8 cellular contexts compared by ENCODE assay signal in the genomic region with DNA sequence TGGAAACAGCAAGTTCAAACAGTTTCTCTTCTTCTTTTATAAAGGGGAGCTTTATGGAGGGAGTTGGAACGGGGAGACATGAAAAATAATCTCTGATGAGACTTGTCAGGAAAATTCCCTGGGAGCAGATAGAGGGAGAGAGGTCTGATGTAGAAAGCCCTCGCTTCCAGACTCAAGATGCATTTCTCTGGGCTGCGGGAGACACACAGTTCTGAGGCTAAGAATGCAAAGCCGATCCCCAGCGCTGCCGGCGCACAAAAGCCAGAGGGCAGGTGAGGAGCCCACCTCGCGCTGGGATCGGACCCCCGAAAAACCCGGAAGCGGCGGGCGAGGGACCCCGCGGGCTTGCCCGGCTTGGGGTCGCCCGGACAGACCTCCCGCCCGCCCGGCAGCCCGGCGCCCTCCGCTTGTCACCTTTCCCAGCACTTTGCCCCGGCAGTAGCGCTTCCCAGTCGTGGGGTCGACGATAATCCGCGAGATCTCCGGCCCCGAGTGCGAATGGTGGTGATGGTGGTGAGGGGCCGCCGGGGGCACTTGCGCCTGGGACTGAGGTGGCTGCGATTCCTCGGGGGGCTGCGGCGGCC. TPM values are rescaled to one million over a fixed set of nuclear protein-coding genes. Genes with fewer than 3 reads are reported as not detected.
DNase-seq lines count a peak whose midpoint lies in the region; ATAC-seq, FAIRE-seq and TF ChIP-seq lines count a peak whose summit lies in the region.

No MANE protein-coding gene starts in this region.

- intact Hi-C loops in left cardiac atrium (cut with DNase I) (loop anchor here (5.0 to 10.0 kb wide), 5 partner anchors 55 to 572 kb away; no protein-coding TSS in a partner anchor), prostate gland (cut with DNase I) (no loop called here)

- TF ChIP-seq CTCF in A549 (IDR thresholded peaks at IDR 0.05), result no peak
- TF ChIP-seq CTCF in prostate gland (IDR thresholded peaks at IDR 0.05), result no peak

- no peaks in the 10 kb centered on the region for H3K36me3 Mint-ChIP-seq in activated naive CD8-positive, alpha-beta T cell treated with anti-CD3 and anti-CD28 coated beads for 36 hours

- TF ChIP-seq EP300 in A549 (IDR thresholded peaks at IDR 0.05), result no peak

- peak overlapping the region; percentile 73 for H3K4me3 Mint-ChIP-seq in activated naive CD8-positive, alpha-beta T cell treated with anti-CD3 and anti-CD28 coated beads for 36 hours

- DNase-seq in A549 (ENCODE audit: low read depth in 1 of 2, low spot score in 1 of 2) (peak; percentile 21 to 47), NCI-H146 (lab: John Stamatoyannopoulos, UW) (peak; percentile 34), left cardiac atrium (peak; percentile 40), prostate gland (ENCODE audit: low spot score) (peak; percentile 28), GM19240 (ENCODE audit: insufficient read length, low spot score) (no peak), NCI-H526 treated with DMSO at 0.1 percent for 48 hours (lab: John Stamatoyannopoulos, UW) (no peak)
- DNase-seq in activated naive CD8-positive, alpha-beta T cell treated with anti-CD3 and anti-CD28 coated beads for 36 hours, result peak; percentile 5

- no peak for FAIRE-seq in A549 (lab: Jason Lieb, UNC)

- H3K27ac ChIP-seq in A549, result peak overlapping the region; percentile 96 to 100
- H3K27ac ChIP-seq in prostate gland, result peak overlapping the region; percentile 86 to 91

- TF ChIP-seq RAD21 in A549 (conservative IDR thresholded peaks at IDR 0.05 in 1 of 2, IDR thresholded peaks at IDR 0.05 in 1 of 2), result no peak

- peaks cover 12% of the 10 kb centered on the region for H3K4me1 Mint-ChIP-seq in activated naive CD8-positive, alpha-beta T cell treated with anti-CD3 and anti-CD28 coated beads for 36 hours

- WGBS in A549 (ENCODE audit: missing lambda C conversion rate), result 1% methylated on average over 18 of the region's 43 CpGs
- 0% methylated on average over 24 of the region's 43 CpGs for WGBS in prostate gland

- no peaks in the 10 kb centered on the region for H3K27me3 ChIP-seq in prostate gland (replicated peaks; ENCODE audit: insufficient read depth)

- H3K27me3 Mint-ChIP-seq in activated naive CD8-positive, alpha-beta T cell treated with anti-CD3 and anti-CD28 coated beads for 36 hours, result peaks cover 6% of the 10 kb centered on the region

- no peak for TF ChIP-seq POLR2A in A549 (IDR thresholded peaks at IDR 0.05; ENCODE audit: low read length)
- no peak for TF ChIP-seq POLR2A in prostate gland (IDR thresholded peaks at IDR 0.05)

- no peaks in the 10 kb centered on the region for H3K9me3 ChIP-seq in A549
- H3K9me3 ChIP-seq in prostate gland, result no peaks in the 10 kb centered on the region

- H3K9me3 Mint-ChIP-seq in activated naive CD8-positive, alpha-beta T cell treated with anti-CD3 and anti-CD28 coated beads for 36 hours, result no peaks in the 10 kb centered on the region

- H3K4me2 ChIP-seq in A549, result peak overlapping the region; percentile 67

- no peak overlapping the region for H3K27ac Mint-ChIP-seq in activated naive CD8-positive, alpha-beta T cell treated with anti-CD3 and anti-CD28 coated beads for 36 hours

- H3K36me3 ChIP-seq in prostate gland, result no peaks in the 10 kb centered on the region

- H3K4me1 ChIP-seq in A549 (peaks cover 31% of the 10 kb centered on the region), prostate gland (replicated peaks) (no peaks in the 10 kb centered on the region)

- ATAC-seq in A549 (peak; percentile 30 to 51), GM18907 (IDR thresholded peaks at IDR 0.05; ENCODE audit: unreplicated experiment) (peak; percentile 5), left cardiac atrium (peak; percentile 7 to 32)

- POLR2A ChIA-PET in A549 (lab: Yijun Ruan, JAX), result interaction anchor here (0.6 to 4.6 kb wide), 25 partner anchors 9 to 1161 kb away, joined by 3 to 58 read pairs (median 5); no protein-coding TSS in a partner anchor

- CTCF ChIA-PET in A549 (lab: Yijun Ruan, JAX), result interaction anchor here (0.6 to 10.0 kb wide), 14 partner anchors 12 to 1178 kb away, joined by 3 to 149 read pairs (median 7); no protein-coding TSS in a partner anchor

- H3K4me3 ChIP-seq in A549 (peak overlapping the region; percentile 91), prostate gland (peak overlapping the region; percentile 68 to 71)

TF ChIP-seq in A549, 52 proteins besides CTCF, POLR2A, EP300 and RAD21:
- TF ChIP-seq RNF2 (IDR thresholded peaks at IDR 0.05; ENCODE audit: borderline replicate concordance, low read depth), result no peak
- TF ChIP-seq KDM1A (IDR thresholded peaks at IDR 0.05; ENCODE audit: low read depth), result no peak
- no peak for TF ChIP-seq FOSL2 (IDR thresholded peaks at IDR 0.05)
- no peak for TF ChIP-seq FOSL2 (CRISPR knock-in tag; IDR thresholded peaks at IDR 0.05)
- no peak for TF ChIP-seq HOXA7 (CRISPR knock-in tag; IDR thresholded peaks at IDR 0.05)
- TF ChIP-seq BHLHE40 (IDR thresholded peaks at IDR 0.05; ENCODE audit: low read depth, low read length), result no peak
- TF ChIP-seq, protein P1, sequence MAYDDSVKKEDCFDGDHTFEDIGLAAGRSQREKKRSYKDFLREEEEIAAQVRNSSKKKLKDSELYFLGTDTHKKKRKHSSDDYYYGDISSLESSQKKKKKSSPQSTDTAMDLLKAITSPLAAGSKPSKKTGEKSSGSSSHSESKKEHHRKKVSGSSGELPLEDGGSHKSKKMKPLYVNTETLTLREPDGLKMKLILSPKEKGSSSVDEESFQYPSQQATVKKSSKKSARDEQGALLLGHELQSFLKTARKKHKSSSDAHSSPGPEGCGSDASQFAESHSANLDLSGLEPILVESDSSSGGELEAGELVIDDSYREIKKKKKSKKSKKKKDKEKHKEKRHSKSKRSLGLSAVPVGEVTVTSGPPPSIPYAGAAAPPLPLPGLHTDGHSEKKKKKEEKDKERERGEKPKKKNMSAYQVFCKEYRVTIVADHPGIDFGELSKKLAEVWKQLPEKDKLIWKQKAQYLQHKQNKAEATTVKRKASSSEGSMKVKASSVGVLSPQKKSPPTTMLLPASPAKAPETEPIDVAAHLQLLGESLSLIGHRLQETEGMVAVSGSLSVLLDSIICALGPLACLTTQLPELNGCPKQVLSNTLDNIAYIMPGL (CRISPR knock-in tag; IDR thresholded peaks at IDR 0.05; ENCODE audit: borderline replicate concordance), result no peak
- TF ChIP-seq, protein P2, sequence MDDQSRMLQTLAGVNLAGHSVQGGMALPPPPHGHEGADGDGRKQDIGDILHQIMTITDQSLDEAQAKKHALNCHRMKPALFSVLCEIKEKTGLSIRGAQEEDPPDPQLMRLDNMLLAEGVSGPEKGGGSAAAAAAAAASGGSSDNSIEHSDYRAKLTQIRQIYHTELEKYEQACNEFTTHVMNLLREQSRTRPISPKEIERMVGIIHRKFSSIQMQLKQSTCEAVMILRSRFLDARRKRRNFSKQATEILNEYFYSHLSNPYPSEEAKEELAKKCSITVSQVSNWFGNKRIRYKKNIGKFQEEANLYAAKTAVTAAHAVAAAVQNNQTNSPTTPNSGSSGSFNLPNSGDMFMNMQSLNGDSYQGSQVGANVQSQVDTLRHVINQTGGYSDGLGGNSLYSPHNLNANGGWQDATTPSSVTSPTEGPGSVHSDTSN (IDR thresholded peaks at IDR 0.05), result no peak
- TF ChIP-seq MAFK (IDR thresholded peaks at IDR 0.05; ENCODE audit: partially characterized antibody), result no peak
- no peak for TF ChIP-seq HDAC2 (IDR thresholded peaks at IDR 0.05)
- TF ChIP-seq CEBPB (IDR thresholded peaks at IDR 0.05), result no peak
- TF ChIP-seq JUN (IDR thresholded peaks at IDR 0.05), result no peak
- TF ChIP-seq CBX2 (IDR thresholded peaks at IDR 0.05; ENCODE audit: borderline replicate concordance, low read depth), result no peak
- no peak for TF ChIP-seq ELK1 (IDR thresholded peaks at IDR 0.05; ENCODE audit: low read depth, low read length)
- TF ChIP-seq KDM5A (IDR thresholded peaks at IDR 0.05), result no peak
- no peak for TF ChIP-seq FOXS1 (CRISPR knock-in tag; IDR thresholded peaks at IDR 0.05)
- no peak for TF ChIP-seq CHD2 (IDR thresholded peaks at IDR 0.05; ENCODE audit: low read length, partially characterized antibody)
- no peak for TF ChIP-seq E2F6 (IDR thresholded peaks at IDR 0.05; ENCODE audit: borderline replicate concordance, low read depth)

RNA-seq across cellular contexts. Expression of gene PLK2, which starts 0.5 kb away (rescaled TPM):
- 168 and 217 TPM in 2 replicates for polyA plus RNA-seq in A549 (2011; rRNA removed)
- polyA plus RNA-seq in A549 (2012; cell fraction: cytosol; rRNA removed), result 147 and 226 TPM in 2 replicates
- 345 and 402 TPM in 2 replicates for polyA plus RNA-seq in A549 (2012; cell fraction: nucleus; rRNA removed)
- polyA plus RNA-seq in A549 (2017; fragmentation: RNase III; extraction: RNeasy Plus Mini Kit Qiagen cat#74134 plus additional on column Dnase treatment), result 230 to 257 TPM (median 240 TPM) in 3 replicates
- polyA minus RNA-seq in A549 (2011; rRNA and poly(A)+ RNA removed), result 367 and 381 TPM in 2 replicates
- 1 to 10 TPM; 2.3 to 4.1 TPM for total RNA-seq in activated naive CD8-positive, alpha-beta T cell treated with anti-CD3 and anti-CD28 coated beads for 36 hours
- total RNA-seq in left cardiac atrium, result 100 to 1,000 TPM in 1 of 2 donors, 10 to 100 TPM in 1; 46.3 to 130 TPM
- 10 to 100 TPM; 60.1 to 69.4 TPM for total RNA-seq in prostate gland

RNA-seq across cellular contexts. Expression of gene GAPT, which starts 31.9 kb away (rescaled TPM):
- polyA plus RNA-seq in A549 (2011; rRNA removed) (not detected in 2 replicates), A549 (2017; fragmentation: RNase III; extraction: RNeasy Plus Mini Kit Qiagen cat#74134 plus additional on column Dnase treatment) (not detected in 3 replicates)
- polyA plus RNA-seq in A549 (2012; cell fraction: cytosol; rRNA removed), result not detected in 2 replicates
- polyA plus RNA-seq in A549 (2012; cell fraction: nucleus; rRNA removed), result not detected in 2 replicates
- polyA minus RNA-seq in A549 (2011; rRNA and poly(A)+ RNA removed), result not detected in 2 replicates
- total RNA-seq in activated naive CD8-positive, alpha-beta T cell treated with anti-CD3 and anti-CD28 coated beads for 36 hours, result under 1 TPM; 0.22 to 0.23 TPM
- total RNA-seq in left cardiac atrium (under 1 TPM; 0.68 to 0.81 TPM), prostate gland (1 to 10 TPM in 1 of 2 donors, under 1 TPM in 1; 0.36 to 3.0 TPM)

Comparison
In these comparisons a context has a peak if more than half of its experiments do, and no peak if none do; other contexts are left out.
1. DNase-seq: peak in A549 (2 of 2), NCI-H146 (single experiment), activated naive CD8-positive, alpha-beta T cell treated with anti-CD3 and anti-CD28 coated beads for 36 hours (single experiment), left cardiac atrium (single experiment) and prostate gland (single experiment); none in GM19240 (single experiment) and NCI-H526 treated with DMSO at 0.1 percent for 48 hours (single experiment).
2. RNA of gene PLK2, which starts 0.5 kb away (total RNA-seq): 46.3 to 130 TPM in left cardiac atrium and 60.1 to 69.4 TPM in prostate gland; 2.3 to 4.1 TPM in activated naive CD8-positive, alpha-beta T cell treated with anti-CD3 and anti-CD28 coated beads for 36 hours; every median in the first group is over 4 times any median in the second.
3. Peak in every context shown above with its lines, with median percentiles within 50 percentile points of each other: ATAC-seq.